Comparison of ENCODE assay signal across 17 cellular contexts in the genomic region with DNA sequence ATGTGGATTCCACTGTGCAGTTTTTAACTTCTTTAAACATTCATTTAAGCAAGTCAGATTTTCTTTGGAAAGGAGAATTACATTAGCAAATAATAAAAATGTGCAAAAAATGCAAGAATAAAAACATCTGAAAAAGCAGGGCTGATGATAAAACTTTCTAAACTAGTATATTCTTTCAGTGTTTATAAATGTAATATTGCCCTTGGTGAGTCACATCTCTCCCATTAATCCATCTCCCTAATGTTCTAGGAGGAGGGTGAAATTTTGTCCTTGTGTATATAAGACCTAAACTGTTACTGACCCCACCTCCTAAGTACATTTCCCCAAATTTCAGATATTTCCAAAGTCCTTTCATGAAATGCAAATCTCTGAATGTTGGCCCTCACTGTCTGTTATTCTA. TPM values are rescaled to one million over a fixed set of nuclear protein-coding genes. Genes with fewer than 3 reads are reported as not detected.
DNase-seq lines count a peak whose midpoint lies in the region; ATAC-seq, FAIRE-seq and TF ChIP-seq lines count a peak whose summit lies in the region.
"Had no signal": no experiment of that assay in that cellular context is flagged by ENCODE, and none has a peak within 500 bp of the region (broad histone marks: within the 10 kb centered on the region; RNA-seq: fewer than 3 reads in every experiment).

No MANE protein-coding gene starts in this region.

- H3K79me2 ChIP-seq in K562 (ENCODE audit: control insufficient read depth, insufficient read depth, low read length): no peaks in the 10 kb centered on the region

- no peak for TF ChIP-seq EP300 in K562 (IDR thresholded peaks at IDR 0.05; ENCODE audit: low read length)

- H3K4me3 Mint-ChIP-seq in nephron progenitor cell: no peak overlapping the region
- H3K4me3 Mint-ChIP-seq: CD14-positive monocyte; CD4-positive, alpha-beta memory T cell; H9 had no signal

- no peaks in the 10 kb centered on the region for H3K9me3 Mint-ChIP-seq in nephron progenitor cell
- H3K9me3 Mint-ChIP-seq: CD4-positive, alpha-beta memory T cell; H9 had no signal

- H3K4me1 Mint-ChIP-seq in nephron progenitor cell: peaks cover 10% of the 10 kb centered on the region
- H3K4me1 Mint-ChIP-seq: CD4-positive, alpha-beta memory T cell had no signal

- ATAC-seq in K562: no peak
- ATAC-seq: A549 had no signal

- intact Hi-C loops in K562 (cut with micrococcal nuclease): no loop called here

- no peak for DNase-seq in K562 (ENCODE audit: extremely low read depth in 1 of 4, low spot score in 3 of 4)
- DNase-seq in fibroblast of villous mesenchyme (ENCODE audit: low read depth): peak; percentile 12
- DNase-seq in nephron progenitor cell: no peak
- DNase-seq in DMS153 treated with DMSO at 0.1 percent for 48 hours (lab: John Stamatoyannopoulos, UW; ENCODE audit: unreplicated experiment): no peak
- DNase-seq in stimulated activated CD4-positive, alpha-beta T cell treated with anti-CD3 and anti-CD28 coated beads, Interleukin-4, amount 100 ng/mL, for 1 hour: no peak
- DNase-seq in C1 segment of cervical spinal cord (lab: John Stamatoyannopoulos, UW): no peak
- DNase-seq: AML-193; CD4-positive, alpha-beta memory T cell; DMS153; DMS79 treated with DMSO at 0.1 percent for 48 hours; GF-D8; H9 had no signal

- no peak for TF ChIP-seq POLR2A in K562 (conservative IDR thresholded peaks at IDR 0.05)

- no peak overlapping the region for H3K4me3 ChIP-seq in HEK293 (ENCODE audit: low read depth, low read length)
- H3K4me3 ChIP-seq in K562: no peak overlapping the region
- H3K4me3 ChIP-seq in fibroblast of villous mesenchyme (ENCODE audit: low read depth, low read length): no peak overlapping the region
- H3K4me3 ChIP-seq: A549 had no signal

- H3K36me3 ChIP-seq in HEK293 (ENCODE audit: control insufficient read depth in 2 of 2, insufficient read depth in 1 of 2, low read length in 2 of 2) (no peaks in the 10 kb centered on the region), K562 (ENCODE audit: control insufficient read depth, insufficient read depth, low read length) (no peaks in the 10 kb centered on the region)

- peak; percentile 35 for FAIRE-seq in K562 (lab: Jason Lieb, UNC)
- FAIRE-seq: A549, H1 had no signal

- H3K4me1 ChIP-seq in HEK293 (ENCODE audit: control insufficient read depth, insufficient read depth, low read length): no peaks in the 10 kb centered on the region; the same call in 1 of the 2 replicates
- H3K4me1 ChIP-seq in K562 (replicated peaks in 1 of 2; ENCODE audit: control insufficient read depth in 2 of 2, insufficient read depth in 2 of 2, low read length in 2 of 2): peaks cover 14% of the 10 kb centered on the region in 2 experiments
- H3K4me1 ChIP-seq: A549 had no signal

- no peaks in the 10 kb centered on the region for H4K20me1 ChIP-seq in K562 (replicated peaks; ENCODE audit: control insufficient read depth, insufficient read depth, low read length)

- BruUV-seq in K562 (replicated peaks; lab: Mats Ljungman, UMichigan): no TSS peak

- no peak for TF ChIP-seq RAD21 in K562 (CRISPR knock-in tag; conservative IDR thresholded peaks at IDR 0.05 in 1 of 2, IDR thresholded peaks at IDR 0.05 in 1 of 2)

- H3K27me3 ChIP-seq in K562 (ENCODE audit: control insufficient read depth in 2 of 2, insufficient read depth in 2 of 2, low read length in 2 of 2): no peaks in the 10 kb centered on the region

- H3K9ac ChIP-seq in K562 (ENCODE audit: insufficient read depth in 1 of 2, low read depth in 2 of 2, low read length in 2 of 2): no peak overlapping the region

- TF ChIP-seq CTCF in HEK293 (tag by site-specific recombination; IDR thresholded peaks at IDR 0.05) (no peak), K562 (IDR thresholded peaks at IDR 0.05 in 2 of 3, conservative IDR thresholded peaks at IDR 0.05 in 1 of 3; ENCODE audit: insufficient read depth in 2 of 3, low read depth in 1 of 3, low read length in 3 of 3) (no peak), fibroblast of villous mesenchyme (IDR thresholded peaks at IDR 0.05; ENCODE audit: insufficient read depth, low read depth, low read length) (no peak), nephron progenitor cell (IDR thresholded peaks at IDR 0.05) (no peak)

- H3K36me3 Mint-ChIP-seq in nephron progenitor cell (ENCODE audit: low read depth): no peaks in the 10 kb centered on the region

- no peak overlapping the region for H3K27ac ChIP-seq in HEK293 (ENCODE audit: extremely low read depth, low read depth, low read length)
- H3K27ac ChIP-seq in K562 (ENCODE audit: extremely low read depth, low read depth, low read length): no peak overlapping the region
- H3K27ac ChIP-seq: 22Rv1, A549 had no signal

- CTCF ChIA-PET in HEK293 (lab: Yijun Ruan, JAX) (no interaction called here), K562 (lab: Yijun Ruan, JAX; ENCODE audit: low intra/inter-chr PET ratio) (no interaction called here)

- H2AFZ ChIP-seq in K562 (ENCODE audit: low read depth, low read length): no peak overlapping the region

- H3K27me3 Mint-ChIP-seq in nephron progenitor cell (ENCODE audit: low read depth, poor library complexity): peaks cover 7% of the 10 kb centered on the region
- H3K27me3 Mint-ChIP-seq: CD4-positive, alpha-beta memory T cell had no signal

- H3K9me1 ChIP-seq in K562 (ENCODE audit: control insufficient read depth, insufficient read depth, low read length): no peaks in the 10 kb centered on the region

- H3K9me3 ChIP-seq in HEK293 (ENCODE audit: control insufficient read depth, insufficient read depth, low read depth, low read length) (no peaks in the 10 kb centered on the region), K562 (replicated peaks; ENCODE audit: control insufficient read depth, insufficient read depth, low read depth, low read length) (no peaks in the 10 kb centered on the region)
- H3K9me3 ChIP-seq: A549 had no signal

- POLR2A ChIA-PET in HEK293 (lab: Yijun Ruan, JAX) (no interaction called here), K562 (lab: Yijun Ruan, JAX) (no interaction called here)

- peak overlapping the region; percentile 24 for H3K27ac Mint-ChIP-seq in nephron progenitor cell

- H3K4me2 ChIP-seq in K562 (ENCODE audit: insufficient read depth, low read length): no peak overlapping the region
- H3K4me2 ChIP-seq: A549 had no signal

- in situ Hi-C loops in K562 (cut with MboI): no loop called here

TF ChIP-seq in HEK293, 187 proteins besides CTCF, POLR2A, EP300 and RAD21:
- TF ChIP-seq PRDM6 (tag by site-specific recombination; IDR thresholded peaks at IDR 0.05) (0 out of 2 replicates have a peak, but pooled peaks have one; percentile 52), ZNF175 (tag by site-specific recombination; IDR thresholded peaks at IDR 0.05) (no peak), ZNF658 (tag by site-specific recombination; IDR thresholded peaks at IDR 0.05) (no peak)

TF ChIP-seq in K562, 482 proteins besides CTCF, POLR2A, EP300 and RAD21 (continues in another document):
- TF ChIP-seq ZBTB43 (CRISPR knock-in tag; IDR thresholded peaks at IDR 0.05) (no peak), ELK3 (CRISPR knock-in tag; IDR thresholded peaks at IDR 0.05) (no peak), MAFK (IDR thresholded peaks at IDR 0.05; ENCODE audit: low read length) (no peak), MITF (IDR thresholded peaks at IDR 0.05) (no peak)

RNA-seq across cellular contexts. Expression of gene DCUN1D1, which starts 28.5 kb away (rescaled TPM):
- total RNA-seq in K562 (2011; cell fraction: chromatin; rRNA removed; ENCODE audit: low replicate concordance): 8.7 and 44.1 TPM in 2 replicates
- total RNA-seq in K562 (2011; cell fraction: nucleolus; rRNA removed): 2.3 and 4.2 TPM in 2 replicates
- 9.3 and 20.2 TPM in 2 replicates for total RNA-seq in K562 (2011; cell fraction: nucleoplasm; rRNA removed)
- total RNA-seq in K562 (2014; rRNA removed) (11.4 and 24.7 TPM in 2 replicates), K562 (2014; rRNA removed; fragmentation: Illumina TruSeq; extraction: Trizol) (36.0 and 43.2 TPM in 2 replicates), K562 (2015; rRNA removed; fragmentation: Illumina TruSeq; extraction: Trizol) (25.1 and 28.2 TPM in 2 replicates), K562 (2021) (38.5 and 39.7 TPM in 2 replicates), fibroblast of villous mesenchyme (23.2 and 40.2 TPM in 2 replicates)
- polyA plus RNA-seq in K562 (2011; rRNA removed) (23.3 and 27.7 TPM in 2 replicates), K562 (2014; fragmentation: Illumina TruSeq; extraction: Trizol) (27.3 and 31.5 TPM in 2 replicates), K562 (2014; fragmentation: Nextera tagmentation; extraction: Ambion mirVana) (10 to 100 TPM; 24.9 to 46.8 TPM), K562 (2014; rRNA removed) (20.1 and 20.3 TPM in 2 replicates)
- polyA plus RNA-seq in K562 (2011; cell fraction: cytosol; rRNA removed): 1.8 and 5.1 TPM in 2 replicates
- 5.1 and 9.7 TPM in 2 replicates for polyA plus RNA-seq in K562 (2011; cell fraction: nucleus; rRNA removed)
- polyA plus RNA-seq in K562 (2012): 16.6 and 23.8 TPM in 2 replicates
- polyA minus RNA-seq in K562 (2011; rRNA and poly(A)+ RNA removed): 78.5 and 91.3 TPM in 2 replicates
- 18.5 and 19.9 TPM in 2 replicates for polyA minus RNA-seq in K562 (2011; cell fraction: cytosol; rRNA and poly(A)+ RNA removed)
- 7.5 and 12.6 TPM in 2 replicates for polyA minus RNA-seq in K562 (2011; cell fraction: nucleus; rRNA and poly(A)+ RNA removed)
